27 cellular contexts compared by ENCODE assay signal in genomic region chr11:101907826-101908225, GRCh38. TPM values are rescaled to one million over a fixed set of nuclear protein-coding genes. Genes with fewer than 3 reads are reported as not detected.
DNase-seq lines count a peak whose midpoint lies in the region; ATAC-seq and TF ChIP-seq lines count a peak whose summit lies in the region.
"Had no signal": no experiment of that assay in that cellular context is flagged by ENCODE, and none has a peak within 500 bp of the region (broad histone marks: within the 10 kb centered on the region; RNA-seq: fewer than 3 reads in every experiment).

No MANE protein-coding gene starts in this region.

- H3K4me1 ChIP-seq in left ventricle myocardium inferior, result no peaks in the 10 kb centered on the region
- no peaks in the 10 kb centered on the region for H3K4me1 ChIP-seq in mesenchymal stem cell (ENCODE audit: control insufficient read depth, insufficient read depth, low read depth, low read length)
- no peaks in the 10 kb centered on the region for H3K4me1 ChIP-seq in upper lobe of left lung
- H3K4me1 ChIP-seq: BLaER1 had no signal

- H3K4me3 ChIP-seq in left ventricle myocardium inferior, result no peak overlapping the region
- H3K4me3 ChIP-seq in mesenchymal stem cell (ENCODE audit: insufficient read depth in 1 of 2, low read depth in 1 of 2, low read length in 2 of 2), result no peak overlapping the region
- no peak overlapping the region for H3K4me3 ChIP-seq in upper lobe of left lung
- H3K4me3 ChIP-seq: BLaER1, GM12878, MG63 had no signal

- no peak overlapping the region for H2BK12ac ChIP-seq in mesenchymal stem cell (ENCODE audit: low read length in 2 of 2)

- no peak overlapping the region for H2BK15ac ChIP-seq in mesenchymal stem cell (ENCODE audit: low read depth, poor library complexity, severe bottlenecking)

- DNase-seq in left ventricle myocardium inferior, result no peak
- DNase-seq in cardiac septum (ENCODE audit: low spot score), result no peak
- peak; percentile 31 for DNase-seq in fibroblast of peridontal ligament (ENCODE audit: extremely low read depth)
- DNase-seq in mesenchymal stem cell, result no peak
- no peak for DNase-seq in upper lobe of left lung
- DNase-seq in activated gamma-delta T cell treated with Interleukin-2 at 50 U/mL for 16 hours, result no peak
- DNase-seq: CD4-positive, alpha-beta T cell; DMS53; HCEC 1CT; IMR-90; KG1; MG63; NCI-H2029; NCI-H446; NCI-H524 treated with DMSO at 0.1 percent for 48 hours; NCI-H774; NK-92 treated with Interleukin-12 subunit alpha and Interleukin-12 subunit beta, amount 100 ng/mL, for 24 hours; PC-3; SHP77 had no signal

- H3K27me3 ChIP-seq in left ventricle myocardium inferior (ENCODE audit: low read depth) (no peaks in the 10 kb centered on the region), mesenchymal stem cell (ENCODE audit: control insufficient read depth in 1 of 2, insufficient read depth in 1 of 2, low read length in 2 of 2) (no peaks in the 10 kb centered on the region), upper lobe of left lung (no peaks in the 10 kb centered on the region)
- H3K27me3 ChIP-seq: BLaER1, MG63 had no signal

- H3K4me2 ChIP-seq in mesenchymal stem cell (ENCODE audit: low read length, poor library complexity, severe bottlenecking), result no peak overlapping the region
- H3K4me2 ChIP-seq: BLaER1 had no signal

- H3K9ac ChIP-seq in mesenchymal stem cell (ENCODE audit: low read length), result peak overlapping the region; percentile 19
- H3K9ac ChIP-seq: BLaER1 had no signal

- no peaks in the 10 kb centered on the region for H3K79me1 ChIP-seq in mesenchymal stem cell (replicated peaks; ENCODE audit: low read length, poor library complexity, severe bottlenecking)

- no peak overlapping the region for H3K14ac ChIP-seq in mesenchymal stem cell (ENCODE audit: low read length in 2 of 2)

- no peak overlapping the region for H3K4ac ChIP-seq in mesenchymal stem cell (ENCODE audit: low read depth in 1 of 2, low read length in 2 of 2)

- H4K8ac ChIP-seq in mesenchymal stem cell (ENCODE audit: low read length), result no peak overlapping the region

- no peak overlapping the region for H4K91ac ChIP-seq in mesenchymal stem cell (ENCODE audit: low read length)

- H3K36me3 ChIP-seq in left ventricle myocardium inferior, result no peaks in the 10 kb centered on the region
- no peaks in the 10 kb centered on the region for H3K36me3 ChIP-seq in mesenchymal stem cell (ENCODE audit: control insufficient read depth in 1 of 2, insufficient read depth in 2 of 2, low read depth in 1 of 2, low read length in 2 of 2)
- no peaks in the 10 kb centered on the region for H3K36me3 ChIP-seq in upper lobe of left lung
- H3K36me3 ChIP-seq: BLaER1, MG63 had no signal

- H3K18ac ChIP-seq in mesenchymal stem cell (ENCODE audit: low read depth in 1 of 2, low read length in 2 of 2), result no peak overlapping the region

- no peak for TF ChIP-seq EP300 in upper lobe of left lung (IDR thresholded peaks at IDR 0.05)

- H2BK5ac ChIP-seq in mesenchymal stem cell (ENCODE audit: low read depth, low read length, poor library complexity, severe bottlenecking), result no peak overlapping the region

- H3K23ac ChIP-seq in mesenchymal stem cell (ENCODE audit: low read length in 2 of 2), result no peak overlapping the region

- H3K9me3 ChIP-seq in left ventricle myocardium inferior (replicated peaks), result no peaks in the 10 kb centered on the region
- no peaks in the 10 kb centered on the region for H3K9me3 ChIP-seq in mesenchymal stem cell (ENCODE audit: control insufficient read depth, low read length)
- H3K9me3 ChIP-seq in upper lobe of left lung, result no peaks in the 10 kb centered on the region
- H3K9me3 ChIP-seq: BLaER1, MG63 had no signal

- no peak overlapping the region for H2AFZ ChIP-seq in mesenchymal stem cell (ENCODE audit: low read depth, low read length)

- TF ChIP-seq CTCF in left ventricle myocardium inferior (IDR thresholded peaks at IDR 0.05; ENCODE audit: borderline replicate concordance) (no peak), upper lobe of left lung (IDR thresholded peaks at IDR 0.05) (no peak)

- ATAC-seq in HG03354 (IDR thresholded peaks at IDR 0.05; ENCODE audit: poor library complexity, severe bottlenecking, unreplicated experiment), result no peak
- ATAC-seq in upper lobe of left lung (ENCODE audit: low FRiP score in 2 of 2), result no peak
- ATAC-seq: GM12878, PC-3 had no signal

- no peak for TF ChIP-seq POLR2A in upper lobe of left lung (IDR thresholded peaks at IDR 0.05)

- intact Hi-C loops in left ventricle myocardium inferior (cut with micrococcal nuclease), result no loop called here
- intact Hi-C loops in cardiac septum (cut with DNase I), result no loop called here

- no peak overlapping the region for H2BK120ac ChIP-seq in mesenchymal stem cell (ENCODE audit: low read depth, low read length)

- no peak overlapping the region for H2AK5ac ChIP-seq in mesenchymal stem cell (ENCODE audit: low read length, severe bottlenecking)

- WGBS in mesenchymal stem cell, result 100% methylated on average over 1 of the region's 1 CpG
- WGBS in upper lobe of left lung, 2 donors, result 94% methylated on average over 1 of the region's 1 CpG

- H3K27ac ChIP-seq in left ventricle myocardium inferior (replicated peaks) (peak overlapping the region; percentile 38), mesenchymal stem cell (ENCODE audit: low read length, poor library complexity, severe bottlenecking) (no peak overlapping the region), upper lobe of left lung (no peak overlapping the region)
- H3K27ac ChIP-seq: BLaER1 had no signal

RNA-seq across cellular contexts. Expression of gene CEP126, which starts 7.0 kb away (rescaled TPM):
- total RNA-seq in left ventricle myocardium inferior (1.5 TPM), cardiac septum (1.5 TPM), upper lobe of left lung (10 to 100 TPM in 3 of 6 donors, 1 to 10 TPM in 3; 2.0 to 33.4 (median 8.0) TPM)
- polyA plus RNA-seq in mesenchymal stem cell (2013, experiment 1 of 2), result 2.7 TPM
- 2.7 TPM for polyA plus RNA-seq in mesenchymal stem cell (2013, experiment 2 of 2)
- total RNA-seq: GM12878 had no signal

RNA-seq across cellular contexts. Expression of gene ANGPTL5, which starts 8.5 kb away (rescaled TPM):
- total RNA-seq in left ventricle myocardium inferior (1.3 TPM), cardiac septum (1.9 TPM), upper lobe of left lung (under 1 TPM in 4 of 6 donors, not detected in 2; 0.09 to 0.49 (median 0.29) TPM)
- polyA plus RNA-seq in mesenchymal stem cell (2013, experiment 1 of 2), result not detected
- 0.03 TPM for polyA plus RNA-seq in mesenchymal stem cell (2013, experiment 2 of 2)
- total RNA-seq: A172; CD4-positive, alpha-beta T cell; GM12878; H1; IMR-90; PC-3; RPMI7951; SK-MEL-5 had no signal
- polyA plus RNA-seq: AG04450, GM12878, H1, IMR-90 had no signal
